8 cellular contexts compared by ENCODE assay signal in the genomic region with DNA sequence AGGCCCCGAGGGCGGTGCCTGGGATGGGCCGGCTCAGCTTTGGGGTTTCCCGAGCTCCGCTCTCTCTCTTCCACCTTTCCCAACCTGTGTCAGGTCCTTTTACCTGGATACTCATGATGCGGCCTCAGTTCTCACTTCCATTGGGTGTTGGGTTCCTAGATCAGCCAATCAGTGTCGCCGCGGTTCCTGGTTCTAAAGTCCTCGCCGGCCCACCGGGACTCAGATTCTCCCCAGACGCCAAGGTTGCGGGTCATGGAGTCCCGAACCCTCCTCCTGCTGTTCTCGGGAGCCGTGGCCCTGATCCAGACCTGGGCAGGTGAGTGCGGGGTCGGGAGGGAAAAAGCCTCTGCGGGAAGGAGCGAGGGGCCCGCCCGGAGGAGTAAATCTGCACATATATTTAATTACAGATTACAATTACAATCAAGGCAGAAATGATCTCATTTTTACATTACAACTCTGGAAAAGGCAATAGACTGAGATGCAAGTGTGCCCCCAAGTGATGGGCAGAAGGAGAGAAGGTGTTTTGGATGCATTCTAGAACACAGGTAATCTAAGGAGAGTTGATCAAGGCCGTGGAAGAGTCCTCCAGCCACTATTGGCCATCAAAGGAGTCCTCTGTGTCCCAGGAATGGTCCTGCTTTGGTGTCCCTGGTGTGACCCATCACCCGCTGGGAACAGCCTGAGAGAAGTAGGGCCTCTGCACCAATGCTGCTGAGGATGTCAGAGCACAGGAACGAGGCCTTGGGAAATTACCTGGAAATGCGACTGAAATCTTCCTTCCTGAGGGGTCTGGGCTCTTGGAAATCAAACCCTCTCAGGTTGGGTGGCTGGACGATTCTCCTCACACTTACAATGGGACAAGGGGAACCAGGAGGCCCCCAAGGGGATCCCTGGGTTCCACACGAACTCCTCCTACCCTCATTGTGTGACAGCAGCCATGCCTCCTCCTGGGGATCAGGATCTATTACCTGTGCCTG. TPM values are rescaled to one million over a fixed set of nuclear protein-coding genes. Genes with fewer than 3 reads are reported as not detected.
DNase-seq lines count a peak whose midpoint lies in the region; ATAC-seq and TF ChIP-seq lines count a peak whose summit lies in the region.

No MANE protein-coding gene starts in this region.

- H2AK5ac ChIP-seq in mesenchymal stem cell (ENCODE audit: low read length, severe bottlenecking), result no peak overlapping the region

- no peak overlapping the region for H3K18ac ChIP-seq in mesenchymal stem cell (ENCODE audit: low read depth in 1 of 2, low read length in 2 of 2)

- H3K9ac ChIP-seq in endodermal cell (ENCODE audit: extremely low read depth, low read length, poor library complexity, severe bottlenecking), result no peak overlapping the region
- peak overlapping the region; percentile 72 for H3K9ac ChIP-seq in mesenchymal stem cell (ENCODE audit: low read length)

- peak; percentile 89 for ATAC-seq in HG02981 (IDR thresholded peaks at IDR 0.05; ENCODE audit: unreplicated experiment)

- H2BK5ac ChIP-seq in mesenchymal stem cell (ENCODE audit: low read depth, low read length, poor library complexity, severe bottlenecking), result no peak overlapping the region

- H3K4me2 ChIP-seq in mesenchymal stem cell (ENCODE audit: low read length, poor library complexity, severe bottlenecking), result peak overlapping the region; percentile 72

- H3K27ac ChIP-seq in endodermal cell (ENCODE audit: low read depth, low read length), result no peak overlapping the region
- H3K27ac ChIP-seq in mesenchymal stem cell (ENCODE audit: low read length, poor library complexity, severe bottlenecking), result no peak overlapping the region

- peak; percentile 96 for TF ChIP-seq POLR2A in GM18526 (IDR thresholded peaks at IDR 0.05; ENCODE audit: extremely low read depth, insufficient read length)

- no peak overlapping the region for H3K14ac ChIP-seq in mesenchymal stem cell (ENCODE audit: low read length in 2 of 2)

- H3K27me3 ChIP-seq in endodermal cell (ENCODE audit: control insufficient read depth, insufficient read depth, low read length, poor library complexity, severe bottlenecking), result peaks cover 25% of the 10 kb centered on the region
- H3K27me3 ChIP-seq in mesenchymal stem cell (ENCODE audit: control insufficient read depth in 1 of 2, insufficient read depth in 1 of 2, low read length in 2 of 2), result peaks cover 0 to 36% of the 10 kb centered on the region in 2 experiments

- no peaks in the 10 kb centered on the region for H3K36me3 ChIP-seq in endodermal cell (ENCODE audit: control insufficient read depth, insufficient read depth, low read length)
- peaks cover 0 to 2% of the 10 kb centered on the region in 2 experiments for H3K36me3 ChIP-seq in mesenchymal stem cell (ENCODE audit: control insufficient read depth in 1 of 2, insufficient read depth in 2 of 2, low read depth in 1 of 2, low read length in 2 of 2)

- H3K4me3 ChIP-seq in endodermal cell (ENCODE audit: low read length), result peak overlapping the region; percentile 59
- H3K4me3 ChIP-seq in mesenchymal stem cell (ENCODE audit: insufficient read depth in 1 of 2, low read depth in 1 of 2, low read length in 2 of 2), result peak overlapping the region; percentile 28 to 72

- peak overlapping the region; percentile 89 for H3K27ac Mint-ChIP-seq in endodermal cell

- no peak overlapping the region for H2BK12ac ChIP-seq in mesenchymal stem cell (ENCODE audit: low read length in 2 of 2)

- H3K23ac ChIP-seq in mesenchymal stem cell (ENCODE audit: low read length in 2 of 2), result no peak overlapping the region

- WGBS in endodermal cell (ENCODE audit: insufficient coverage in 1 of 2, insufficient read length in 1 of 2), 2 experiments, result 33 to 38% methylated on average over 15 to 29 of the region's 29 CpGs
- WGBS in mesenchymal stem cell, result 31% methylated on average over 23 of the region's 29 CpGs

- no peak for TF ChIP-seq CTCF in endodermal cell (conservative IDR thresholded peaks at IDR 0.05)

- DNase-seq in NCI-H510A (lab: John Stamatoyannopoulos, UW) (peak; percentile 15), endodermal cell (peak; percentile 98), mesenchymal stem cell (peak; percentile 80), NCI-H1092 (lab: John Stamatoyannopoulos, UW) (no peak)
- peak; percentile 80 for DNase-seq in activated CD8-positive, alpha-beta memory T cell treated with anti-CD3 and anti-CD28 coated beads, Interleukin-2, amount 50 U/mL, for 24 hours (ENCODE audit: extremely low read depth)
- DNase-seq in stimulated activated CD8-positive, alpha-beta memory T cell treated with anti-CD3 and anti-CD28 coated beads, Interleukin-12 subunit alpha, Interleukin-12 subunit beta, amount 100 ng/mL, for 1 hour (ENCODE audit: low read depth), result peak; percentile 87

- H3K4ac ChIP-seq in mesenchymal stem cell (ENCODE audit: low read depth in 1 of 2, low read length in 2 of 2), result no peak overlapping the region

- H3K36me3 Mint-ChIP-seq in endodermal cell (ENCODE audit: low read depth), result no peaks in the 10 kb centered on the region

- no peak overlapping the region for H2BK15ac ChIP-seq in mesenchymal stem cell (ENCODE audit: low read depth, poor library complexity, severe bottlenecking)

- no peak overlapping the region for H4K8ac ChIP-seq in mesenchymal stem cell (ENCODE audit: low read length)

- H3K79me1 ChIP-seq in mesenchymal stem cell (replicated peaks; ENCODE audit: low read length, poor library complexity, severe bottlenecking), result no peaks in the 10 kb centered on the region

- peaks cover 3% of the 10 kb centered on the region for H3K4me1 Mint-ChIP-seq in endodermal cell

- H3K4me3 Mint-ChIP-seq in endodermal cell, result peak overlapping the region; percentile 59

- no peaks in the 10 kb centered on the region for H3K9me3 Mint-ChIP-seq in endodermal cell

- H3K4me1 ChIP-seq in endodermal cell (ENCODE audit: control insufficient read depth, insufficient read depth, low read length), result no peaks in the 10 kb centered on the region
- peaks cover 2% of the 10 kb centered on the region for H3K4me1 ChIP-seq in mesenchymal stem cell (ENCODE audit: control insufficient read depth, insufficient read depth, low read depth, low read length)

- H2AFZ ChIP-seq in mesenchymal stem cell (ENCODE audit: low read depth, low read length), result no peak overlapping the region

- no peak overlapping the region for H2BK120ac ChIP-seq in mesenchymal stem cell (ENCODE audit: low read depth, low read length)

- H3K9me3 ChIP-seq in endodermal cell (ENCODE audit: control insufficient read depth, low read length) (no peaks in the 10 kb centered on the region), mesenchymal stem cell (ENCODE audit: control insufficient read depth, low read length) (no peaks in the 10 kb centered on the region)

- peaks cover 37% of the 10 kb centered on the region for H3K27me3 Mint-ChIP-seq in endodermal cell (ENCODE audit: insufficient read depth)

- no peak overlapping the region for H4K91ac ChIP-seq in mesenchymal stem cell (ENCODE audit: low read length)

RNA-seq across cellular contexts. Expression of a gene that starts 34.7 kb away (rescaled TPM):
- 1 to 10 TPM; 8.2 to 8.5 TPM for total RNA-seq in endodermal cell
- polyA plus RNA-seq in endodermal cell (2013, experiment 1 of 2), result 4.1 TPM
- 4.5 TPM for polyA plus RNA-seq in endodermal cell (2013, experiment 2 of 2)
- 24.8 TPM for polyA plus RNA-seq in mesenchymal stem cell (2013, experiment 1 of 2)
- 24.8 TPM for polyA plus RNA-seq in mesenchymal stem cell (2013, experiment 2 of 2)

RNA-seq across cellular contexts. Expression of a gene that starts 59.9 kb away (rescaled TPM):
- 10 to 100 TPM; 12.5 to 13.7 TPM for total RNA-seq in endodermal cell
- polyA plus RNA-seq in endodermal cell (2013, experiment 1 of 2), result 19.4 TPM
- 20.5 TPM for polyA plus RNA-seq in endodermal cell (2013, experiment 2 of 2)
- polyA plus RNA-seq in mesenchymal stem cell (2013, experiment 1 of 2), result 81.3 TPM
- 82.5 TPM for polyA plus RNA-seq in mesenchymal stem cell (2013, experiment 2 of 2)
